In the genomic region with DNA sequence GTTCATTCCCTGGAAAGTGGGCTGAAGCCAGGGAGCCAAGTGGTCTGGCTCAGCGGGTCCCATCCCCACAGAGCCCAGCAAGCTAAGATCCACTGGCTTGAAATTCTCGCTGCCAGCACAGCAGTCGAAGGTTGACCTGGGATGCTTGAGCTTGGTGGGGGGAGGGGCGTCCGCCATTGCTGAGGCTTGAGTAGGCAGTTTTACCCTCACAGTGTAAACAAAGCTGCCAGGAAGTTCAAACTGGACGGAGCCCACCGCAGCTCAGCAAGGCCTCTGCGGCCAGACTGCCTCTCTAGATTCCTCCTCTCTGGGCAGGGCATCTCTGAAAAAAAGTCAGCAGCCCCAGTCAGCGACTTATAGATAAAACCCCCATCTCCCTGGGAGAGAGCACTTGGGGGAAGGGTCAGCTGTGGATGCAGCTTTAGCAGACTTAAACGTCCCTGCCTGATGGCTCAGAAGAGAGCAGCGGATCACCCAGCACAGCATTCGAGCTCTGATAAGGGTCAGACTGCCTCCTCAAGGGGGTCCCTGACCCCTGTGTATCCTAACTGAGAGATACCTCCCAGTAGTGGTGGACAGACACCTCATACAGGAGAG, we compare ENCODE assay signal across 6 cellular contexts.
DNase-seq lines count a peak whose midpoint lies in the region; ATAC-seq, FAIRE-seq and TF ChIP-seq lines count a peak whose summit lies in the region.
"Not testable (repeated sequence)": the region's sequence is repeated elsewhere in the genome, so short reads cannot be mapped to it uniquely, and the experiment has no call there.

No MANE protein-coding gene starts in this region.

- not testable (repeated sequence) for H4K8ac ChIP-seq in H1 (ENCODE audit: extremely low read depth, insufficient read depth, low read length)
- peak overlapping the region; percentile 52 for H4K8ac ChIP-seq in mesenchymal stem cell (ENCODE audit: low read length)

- H4K20me1 ChIP-seq in H1 (replicated peaks in 1 of 2; ENCODE audit: control insufficient read depth in 1 of 2, insufficient read depth in 2 of 2, low read length in 2 of 2), result not testable (repeated sequence)
- peaks cover 93% of the 10 kb centered on the region for H4K20me1 ChIP-seq in neural progenitor cell (ENCODE audit: low read depth)

- not testable (repeated sequence) for FAIRE-seq in H1 (lab: Jason Lieb, UNC)

- H3K27ac ChIP-seq in HUES48 (ENCODE audit: low read depth, low read length) (peak overlapping the region; percentile 51), H1 (ENCODE audit: low read depth, low read length) (peak overlapping the region; percentile 59; the same call in 1 of the 2 replicates), mesenchymal stem cell (ENCODE audit: low read length, poor library complexity, severe bottlenecking) (peak overlapping the region; percentile 62), neural progenitor cell (peak overlapping the region; percentile 64)

- not testable (repeated sequence) for H3K23ac ChIP-seq in H1 (ENCODE audit: insufficient read length); mesenchymal stem cell (ENCODE audit: low read length in 2 of 2)

- not testable (repeated sequence) for H2BK12ac ChIP-seq in H1 (ENCODE audit: low read depth, low read length)
- H2BK12ac ChIP-seq in mesenchymal stem cell (ENCODE audit: low read length in 2 of 2), result peak overlapping the region; percentile 23 to 92

- POLR2A ChIA-PET in WTC11 (lab: Charles Lee) (interaction anchor here (0.7 to 1.1 kb wide), 2 partner anchors 9 to 10 kb away, joined by 3 read pairs; no protein-coding TSS in a partner anchor), H1 (lab: Charles Lee; ENCODE audit: partially characterized antibody) (interaction anchor here (1.3 to 1.4 kb wide), 2 partner anchors 9 to 14 kb away, joined by 3 read pairs; no protein-coding TSS in a partner anchor)

- not testable (repeated sequence) for TF ChIP-seq CTCF in WTC11 (IDR thresholded peaks at IDR 0.05); H1 (IDR thresholded peaks at IDR 0.05; ENCODE audit: control extremely low read depth in 1 of 3, insufficient read depth in 1 of 3, low read depth in 1 of 3, low read length in 3 of 3); neural progenitor cell (IDR thresholded peaks at IDR 0.05)

- H2BK20ac ChIP-seq in H1 (ENCODE audit: low read length), result not testable (repeated sequence)

- H3K9me3 Mint-ChIP-seq in WTC11 (peaks cover 16% of the 10 kb centered on the region), neural progenitor cell (peaks cover 35% of the 10 kb centered on the region)

- peaks cover 40% of the 10 kb centered on the region for H3K4me1 Mint-ChIP-seq in WTC11
- H3K4me1 Mint-ChIP-seq in neural progenitor cell, result peaks cover 51% of the 10 kb centered on the region

- not testable (repeated sequence) for H3K23me2 ChIP-seq in H1 (ENCODE audit: low read depth, low read length)

- H3K4me3 ChIP-seq in HUES48 (ENCODE audit: low read depth, low read length); mesenchymal stem cell (ENCODE audit: insufficient read depth in 1 of 2, low read depth in 1 of 2, low read length in 2 of 2): not testable (repeated sequence)
- H3K4me3 ChIP-seq in H1 (ENCODE audit: extremely low read depth in 1 of 4, insufficient read depth in 2 of 4, low read depth in 3 of 4, low read length in 4 of 4) (peak overlapping the region in 1 of 4 experiments; percentile 3; a peak in 2 of 8 replicates), neural progenitor cell (peak overlapping the region; percentile 23)

- peaks cover 11% of the 10 kb centered on the region for H3F3A ChIP-seq in neural progenitor cell (ENCODE audit: low read depth)

- not testable (repeated sequence) for H3K18ac ChIP-seq in H1 (ENCODE audit: extremely low read depth, low read length)
- H3K18ac ChIP-seq in mesenchymal stem cell (ENCODE audit: low read depth in 1 of 2, low read length in 2 of 2), result peak overlapping the region; percentile 82 to 86

- CTCF ChIA-PET in WTC11 (lab: Charles Lee), result not testable (repeated sequence)
- CTCF ChIA-PET in H1 (lab: Charles Lee; ENCODE audit: partially characterized antibody), result interaction anchor here (1.1 to 1.7 kb wide), 3 partner anchors 9 to 391 kb away, joined by 3 to 6 read pairs (median 4); no protein-coding TSS in a partner anchor

- H3K27me3 Mint-ChIP-seq in WTC11 (ENCODE audit: low read depth), result peaks cover 14% of the 10 kb centered on the region
- H3K27me3 Mint-ChIP-seq in neural progenitor cell (ENCODE audit: insufficient read depth, low read depth), result not testable (repeated sequence)

- H2BK5ac ChIP-seq in H1 (ENCODE audit: low read depth, low read length), result peak overlapping the region; percentile 73; the same call in 1 of the 2 replicates
- H2BK5ac ChIP-seq in mesenchymal stem cell (ENCODE audit: low read depth, low read length, poor library complexity, severe bottlenecking), result not testable (repeated sequence)

- H3K4me1 ChIP-seq in HUES48 (ENCODE audit: control insufficient read depth, insufficient read depth, low read length) (peaks cover 21% of the 10 kb centered on the region), H1 (replicated peaks in 1 of 4; ENCODE audit: control insufficient read depth in 3 of 4, insufficient read depth in 4 of 4, low read length in 3 of 4) (peaks cover 3 to 15% (median 9%) of the 10 kb centered on the region in 4 experiments), neural progenitor cell (peaks cover 33% of the 10 kb centered on the region)
- not testable (repeated sequence) for H3K4me1 ChIP-seq in mesenchymal stem cell (ENCODE audit: control insufficient read depth, insufficient read depth, low read depth, low read length)

- not testable (repeated sequence) for H3K27me3 ChIP-seq in HUES48 (ENCODE audit: control insufficient read depth, insufficient read depth, low read length); H1 (replicated peaks in 1 of 4; ENCODE audit: control insufficient read depth in 3 of 4, extremely low read depth in 1 of 4, insufficient read depth in 3 of 4, low read length in 3 of 4); mesenchymal stem cell (ENCODE audit: control insufficient read depth in 1 of 2, insufficient read depth in 1 of 2, low read length in 2 of 2); neural progenitor cell

- TF ChIP-seq RAD21 in H1 (IDR thresholded peaks at IDR 0.05 in 1 of 2, conservative IDR thresholded peaks at IDR 0.05 in 1 of 2; ENCODE audit: low read depth in 2 of 2, low read length in 2 of 2), result not testable (repeated sequence)

- not testable (repeated sequence) for H3K36me3 ChIP-seq in HUES48 (ENCODE audit: control insufficient read depth, insufficient read depth, low read length); H1 (ENCODE audit: control insufficient read depth in 2 of 4, insufficient read depth in 4 of 4, low read length in 3 of 4); mesenchymal stem cell (ENCODE audit: control insufficient read depth in 1 of 2, insufficient read depth in 2 of 2, low read depth in 1 of 2, low read length in 2 of 2); neural progenitor cell

- H3K56ac ChIP-seq in H1 (replicated peaks; ENCODE audit: insufficient read length, low read depth, low read length), result not testable (repeated sequence)

- not testable (repeated sequence) for H4K91ac ChIP-seq in H1 (replicated peaks; ENCODE audit: insufficient read length, low read length)
- H4K91ac ChIP-seq in mesenchymal stem cell (ENCODE audit: low read length), result peak overlapping the region; percentile 57

- H2AK5ac ChIP-seq in H1 (ENCODE audit: low read depth, low read length) (peak overlapping the region; percentile 90; the same call in 1 of the 2 replicates), mesenchymal stem cell (ENCODE audit: low read length, severe bottlenecking) (peak overlapping the region; percentile 44)

- intact Hi-C loops in left ventricle myocardium superior (cut with micrococcal nuclease), result not testable (repeated sequence)

- not testable (repeated sequence) for H3K79me2 ChIP-seq in H1 (ENCODE audit: control insufficient read depth in 1 of 2, insufficient read depth in 2 of 2, low read length in 2 of 2)
- peaks cover 100% of the 10 kb centered on the region for H3K79me2 ChIP-seq in neural progenitor cell (ENCODE audit: low read depth)

- H4K5ac ChIP-seq in H1 (ENCODE audit: insufficient read length, low read depth, low read length), result not testable (repeated sequence)

- not testable (repeated sequence) for H2BK120ac ChIP-seq in H1 (replicated peaks; ENCODE audit: low read depth, low read length); mesenchymal stem cell (ENCODE audit: low read depth, low read length)

- not testable (repeated sequence) for TF ChIP-seq POLR2A in H1 (IDR thresholded peaks at IDR 0.05; ENCODE audit: control extremely low read depth in 1 of 2, low read depth in 2 of 2, low read length in 2 of 2)

- 67% methylated on average over 9 of the region's 12 CpGs; no CpG with 5 or more reads in 1 of the 2 experiments for WGBS in H1 (ENCODE audit: extremely low coverage in 1 of 2, insufficient coverage in 1 of 2, insufficient read length in 1 of 2, insufficient replicate concordance in 2 of 2, low coverage in 1 of 2, low lambda C conversion rate in 2 of 2, missing lambda C conversion rate in 1 of 2), 2 experiments
- WGBS in mesenchymal stem cell, result 20% methylated on average over 9 of the region's 12 CpGs

- H3K4ac ChIP-seq in H1 (replicated peaks; ENCODE audit: insufficient read length, low read depth, low read length), result not testable (repeated sequence)
- peak overlapping the region; percentile 19 to 24 for H3K4ac ChIP-seq in mesenchymal stem cell (ENCODE audit: low read depth in 1 of 2, low read length in 2 of 2)

- H3K79me1 ChIP-seq in H1 (ENCODE audit: low read depth, low read length); mesenchymal stem cell (replicated peaks; ENCODE audit: low read length, poor library complexity, severe bottlenecking): not testable (repeated sequence)

- TF ChIP-seq EP300 in H1 (IDR thresholded peaks at IDR 0.05; ENCODE audit: borderline replicate concordance in 1 of 2, low read depth in 2 of 2, low read length in 2 of 2), result not testable (repeated sequence)

- H3K9ac ChIP-seq in HUES48 (ENCODE audit: low read depth, low read length); H1 (replicated peaks in 1 of 4; ENCODE audit: extremely low read depth in 1 of 4, low read depth in 3 of 4, low read length in 3 of 4); mesenchymal stem cell (ENCODE audit: low read length); neural progenitor cell: not testable (repeated sequence)

- H3K36me3 Mint-ChIP-seq in WTC11, result peaks cover 14% of the 10 kb centered on the region
- peaks cover 59% of the 10 kb centered on the region for H3K36me3 Mint-ChIP-seq in neural progenitor cell

- DNase-seq in WTC11 (ENCODE audit: low spot score) (peak; percentile 63), left ventricle myocardium superior (peak; percentile 27), mesenchymal stem cell (peak; percentile 45), neural progenitor cell (ENCODE audit: low spot score) (peak; percentile 26)
- DNase-seq in H1 (ENCODE audit: low read depth in 1 of 2, low spot score in 2 of 2), result not testable (repeated sequence)

- 0 out of 2 replicates have a peak overlapping the region, but pooled peaks have one; percentile 9 for H3K27ac Mint-ChIP-seq in WTC11
- peak overlapping the region; percentile 54 for H3K27ac Mint-ChIP-seq in neural progenitor cell

- H2BK15ac ChIP-seq in H1 (ENCODE audit: low read length); mesenchymal stem cell (ENCODE audit: low read depth, poor library complexity, severe bottlenecking): not testable (repeated sequence)

- H2AFZ ChIP-seq in H1 (ENCODE audit: low read length); mesenchymal stem cell (ENCODE audit: low read depth, low read length); neural progenitor cell (replicated peaks): not testable (repeated sequence)

- H3K4me2 ChIP-seq in H1 (ENCODE audit: insufficient read depth in 1 of 2, low read depth in 2 of 2, low read length in 2 of 2) (peak overlapping the region; percentile 34 to 48; a peak in 3 of 4 replicates), mesenchymal stem cell (ENCODE audit: low read length, poor library complexity, severe bottlenecking) (peak overlapping the region; percentile 49), neural progenitor cell (peak overlapping the region; percentile 50)

- not testable (repeated sequence) for H3K4me3 Mint-ChIP-seq in WTC11
- H3K4me3 Mint-ChIP-seq in neural progenitor cell, result peak overlapping the region; percentile 39

- ATAC-seq in WTC11, result peak; percentile 55
- not testable (repeated sequence) for ATAC-seq in left ventricle myocardium superior

- H3K14ac ChIP-seq in H1 (ENCODE audit: insufficient read length), result not testable (repeated sequence)
- H3K14ac ChIP-seq in mesenchymal stem cell (ENCODE audit: low read length in 2 of 2), result peak overlapping the region in 1 of 2 experiments; percentile 89

- H3K9me3 ChIP-seq in HUES48 (ENCODE audit: control insufficient read depth, insufficient read depth, low read length); H1 (ENCODE audit: insufficient read depth in 2 of 2, low read depth in 1 of 2, low read length in 1 of 2); mesenchymal stem cell (ENCODE audit: control insufficient read depth, low read length); neural progenitor cell (ENCODE audit: low read depth): not testable (repeated sequence)
